8 cellular contexts compared by ENCODE assay signal in genomic region chr5:61460471-61460870, GRCh38.
"Had no signal": no experiment of that assay in that cellular context is flagged by ENCODE, and none has a peak within 500 bp of the region (broad histone marks: within the 10 kb centered on the region; RNA-seq: fewer than 3 reads in every experiment).

No MANE protein-coding gene starts in this region.

- H3K4me2 ChIP-seq: KMS-11 had no signal

- H3K36me3 ChIP-seq: HAP-1 had no signal

- H3K9ac ChIP-seq: GM23248, KMS-11 had no signal

- H3K4me1 ChIP-seq: HAP-1 had no signal

- DNase-seq: GM23248, GOT3, H7, KBM-7 had no signal

- H3K4me3 ChIP-seq: GM23248, HAP-1 had no signal

- FAIRE-seq: HepG2 had no signal

- H3K9me3 ChIP-seq: HAP-1 had no signal

- H3K27ac ChIP-seq: GM23248, HL-60, KMS-11 had no signal
